Comparison of ENCODE assay signal across 26 cellular contexts in genomic region chr21:44763050-44763378, GRCh38. TPM values are rescaled to one million over a fixed set of nuclear protein-coding genes. Genes with fewer than 3 reads are reported as not detected.
"Had no signal": no experiment of that assay in that cellular context is flagged by ENCODE, and none has a peak within 500 bp of the region (broad histone marks: within the 10 kb centered on the region; RNA-seq: fewer than 3 reads in every experiment).

No MANE protein-coding gene starts in this region.

- DNase-seq: activated CD4-positive, alpha-beta memory T cell treated with anti-CD3 and anti-CD28 coated beads, Interleukin-2, amount 10 ng/mL, durations not matched to agents 7 days and 5 days; activated CD4-positive, alpha-beta T cell treated with anti-CD3 and anti-CD28 coated beads for 36 hours; activated CD4-positive, alpha-beta T cell treated with anti-CD3 and anti-CD28 coated beads, Interleukin-2, amount 50 U/mL, for 1 hour; activated CD8-positive, alpha-beta memory T cell treated with anti-CD3 and anti-CD28 coated beads for 24 hours; activated CD8-positive, alpha-beta memory T cell treated with anti-CD3 and anti-CD28 coated beads, Interleukin-2, amount 10 ng/mL, durations not matched to agents 7 days and 5 days; activated CD8-positive, alpha-beta memory T cell treated with anti-CD3 and anti-CD28 coated beads, Interleukin-2, amount 50 U/mL, for 48 hours; activated effector memory CD4-positive, alpha-beta T cell treated with Interleukin-2 at 50 U/mL for 16 hours; activated naive CD8-positive, alpha-beta T cell treated with anti-CD3 and anti-CD28 coated beads, Interleukin-2, amount 50 U/mL, for 24 hours; activated T-cell treated with anti-CD3 and anti-CD28 coated beads, Interleukin-2, amount 50 U/mL, for 48 hours; anterior cingulate cortex; central memory CD4-positive, alpha-beta T cell; MM.1S; NCI-H146; NCI-H187; NCI-H2029 treated with DMSO at 0.1 percent for 48 hours; NCI-H2107; NCI-H2171; NCI-H446; NCI-H510A treated with DMSO at 0.1 percent for 48 hours; NCI-H526 treated with DMSO at 0.1 percent for 48 hours; NCI-H774; OCI-M1 had no signal

- H3K4me2 ChIP-seq: KMS-11 had no signal

- H3K27ac ChIP-seq: KMS-11 had no signal

- H3K9ac ChIP-seq: KMS-11 had no signal

RNA-seq across cellular contexts. Expression of gene TSPEAR, which starts 51.6 kb away (rescaled TPM):
- total RNA-seq: activated CD4-positive, alpha-beta memory T cell treated with anti-CD3 and anti-CD28 coated beads, Interleukin-2, amount 10 ng/mL, durations not matched to agents 7 days and 5 days; activated CD4-positive, alpha-beta T cell treated with anti-CD3 and anti-CD28 coated beads for 36 hours; activated CD8-positive, alpha-beta memory T cell treated with anti-CD3 and anti-CD28 coated beads, Interleukin-2, amount 10 ng/mL, durations not matched to agents 7 days and 5 days; bronchial epithelial cell; LHCN-M2; T-helper 1 cell treated with Interleukin-12 subunit alpha and Interleukin-12 subunit beta and Interleukin-4 antibody, amounts not matched to agents 30 ng/mL and 1 ng/mL, for 36 hours had no signal
